In the genomic region with DNA sequence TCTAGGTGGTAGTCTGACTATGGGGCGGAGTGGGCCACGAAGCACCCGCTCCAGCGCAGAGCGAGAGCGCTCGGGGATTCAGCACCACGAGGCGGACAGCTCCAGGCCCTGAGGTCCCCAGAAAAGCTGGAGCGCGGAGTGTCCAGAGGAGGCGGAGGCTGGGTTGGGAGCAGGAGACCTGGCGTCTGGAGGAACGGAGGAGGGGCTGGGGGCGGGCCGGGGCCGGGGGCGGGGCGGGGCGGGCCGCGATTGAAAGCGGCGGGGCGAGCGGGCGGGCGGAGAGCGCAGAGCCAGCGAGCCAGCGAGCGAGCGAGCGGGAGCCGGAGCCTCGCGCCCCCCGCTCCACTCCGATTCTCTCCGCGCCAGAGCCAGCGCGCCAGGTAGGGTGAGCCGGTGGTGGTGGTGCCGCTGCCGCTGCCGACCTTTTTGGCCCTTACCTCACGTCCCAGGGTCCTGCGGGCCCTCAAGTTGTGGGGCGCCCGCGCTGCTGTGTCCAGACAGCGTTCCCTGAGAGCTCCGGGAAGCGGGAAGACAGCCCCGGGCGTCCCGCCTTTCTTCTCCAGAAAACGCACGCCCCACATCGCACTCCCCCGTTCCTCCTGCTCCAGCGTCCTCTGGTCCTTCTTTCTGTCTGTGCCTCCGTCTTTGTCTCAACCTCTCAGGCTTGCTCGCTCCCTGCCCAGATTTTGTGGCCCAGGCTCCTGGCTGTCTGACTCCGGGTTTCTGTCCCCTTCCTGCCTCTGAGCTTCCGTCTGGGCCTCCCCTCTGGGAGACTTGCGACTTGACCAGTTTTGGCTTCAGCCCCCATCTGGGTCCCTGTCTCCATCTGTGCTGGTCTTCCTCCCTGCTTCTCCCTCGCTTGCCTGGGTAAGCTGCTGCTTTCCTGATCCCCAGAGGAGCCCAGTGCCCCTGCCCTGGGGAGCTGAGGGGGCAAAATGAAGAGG, we compare ENCODE assay signal across 1 cellular context.
TF ChIP-seq lines count a peak whose summit lies in the region.

TSS of gene GRM2 (plus strand) at position 281 of the 944 bp plus-strand sequence. CDS start 1,916 bp downstream, outside the sequence.

TF ChIP-seq in HepG2, 621 proteins besides CTCF, POLR2A, EP300 and RAD21 (continued from another document and continues in another):
- TF ChIP-seq, protein P1, sequence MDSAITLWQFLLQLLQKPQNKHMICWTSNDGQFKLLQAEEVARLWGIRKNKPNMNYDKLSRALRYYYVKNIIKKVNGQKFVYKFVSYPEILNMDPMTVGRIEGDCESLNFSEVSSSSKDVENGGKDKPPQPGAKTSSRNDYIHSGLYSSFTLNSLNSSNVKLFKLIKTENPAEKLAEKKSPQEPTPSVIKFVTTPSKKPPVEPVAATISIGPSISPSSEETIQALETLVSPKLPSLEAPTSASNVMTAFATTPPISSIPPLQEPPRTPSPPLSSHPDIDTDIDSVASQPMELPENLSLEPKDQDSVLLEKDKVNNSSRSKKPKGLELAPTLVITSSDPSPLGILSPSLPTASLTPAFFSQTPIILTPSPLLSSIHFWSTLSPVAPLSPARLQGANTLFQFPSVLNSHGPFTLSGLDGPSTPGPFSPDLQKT (CRISPR knock-in tag; IDR thresholded peaks at IDR 0.05; ENCODE audit: borderline replicate concordance) = no peak
- TF ChIP-seq NR1H2 (CRISPR knock-in tag; IDR thresholded peaks at IDR 0.05; ENCODE audit: borderline replicate concordance, low read depth) (0 out of 2 replicates have a peak, but pooled peaks have one; percentile 45), ZNF205 (CRISPR knock-in tag; IDR thresholded peaks at IDR 0.05) (peak; percentile 82; the same call in 1 of the 2 replicates), MIER2 (CRISPR knock-in tag; IDR thresholded peaks at IDR 0.05) (peak; percentile 98), CREB1 (IDR thresholded peaks at IDR 0.05) (no peak), CREB1 (CRISPR knock-in tag; IDR thresholded peaks at IDR 0.05) (no peak), ZBTB49 (CRISPR knock-in tag; IDR thresholded peaks at IDR 0.05; ENCODE audit: borderline replicate concordance) (peak; percentile 97), JDP2 (CRISPR knock-in tag; IDR thresholded peaks at IDR 0.05; ENCODE audit: borderline replicate concordance) (peak; percentile 40; the same call in 1 of the 2 replicates), ZNF12 (CRISPR knock-in tag; IDR thresholded peaks at IDR 0.05) (peak; percentile 74; the same call in 1 of the 2 replicates), ZNF749 (CRISPR knock-in tag; IDR thresholded peaks at IDR 0.05; ENCODE audit: borderline replicate concordance) (0 out of 2 replicates have a peak, but pooled peaks have one; percentile 50), NR2C2 (CRISPR knock-in tag; IDR thresholded peaks at IDR 0.05; ENCODE audit: borderline replicate concordance) (no peak), ATF5 (CRISPR knock-in tag; IDR thresholded peaks at IDR 0.05; ENCODE audit: low read depth) (0 out of 2 replicates have a peak, but pooled peaks have one; percentile 60), ATM (IDR thresholded peaks at IDR 0.05; ENCODE audit: borderline replicate concordance) (no peak), KMT2A (CRISPR knock-in tag; IDR thresholded peaks at IDR 0.05) (0 out of 2 replicates have a peak, but pooled peaks have one; percentile 38), KAT8 (CRISPR knock-in tag; IDR thresholded peaks at IDR 0.05) (0 out of 2 replicates have a peak, but pooled peaks have one; percentile 40), RXRB (CRISPR knock-in tag; IDR thresholded peaks at IDR 0.05; ENCODE audit: borderline replicate concordance) (peak; percentile 68), THAP11 (CRISPR knock-in tag; IDR thresholded peaks at IDR 0.05) (peak; percentile 71), LBX2 (CRISPR knock-in tag; IDR thresholded peaks at IDR 0.05; ENCODE audit: borderline replicate concordance) (peak; percentile 76; the same call in 1 of the 2 replicates), ZNF577 (CRISPR knock-in tag; IDR thresholded peaks at IDR 0.05; ENCODE audit: borderline replicate concordance, low read depth) (no peak), RXRA (CRISPR knock-in tag; IDR thresholded peaks at IDR 0.05) (0 out of 2 replicates have a peak, but pooled peaks have one; percentile 27), ZSCAN21 (CRISPR knock-in tag; IDR thresholded peaks at IDR 0.05; ENCODE audit: borderline replicate concordance) (peak; percentile 70; the same call in 1 of the 2 replicates)
- TF ChIP-seq, protein P2, sequence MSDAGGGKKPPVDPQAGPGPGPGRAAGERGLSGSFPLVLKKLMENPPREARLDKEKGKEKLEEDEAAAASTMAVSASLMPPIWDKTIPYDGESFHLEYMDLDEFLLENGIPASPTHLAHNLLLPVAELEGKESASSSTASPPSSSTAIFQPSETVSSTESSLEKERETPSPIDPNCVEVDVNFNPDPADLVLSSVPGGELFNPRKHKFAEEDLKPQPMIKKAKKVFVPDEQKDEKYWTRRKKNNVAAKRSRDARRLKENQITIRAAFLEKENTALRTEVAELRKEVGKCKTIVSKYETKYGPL (CRISPR knock-in tag; IDR thresholded peaks at IDR 0.05) = no peak
- TF ChIP-seq, protein P3, sequence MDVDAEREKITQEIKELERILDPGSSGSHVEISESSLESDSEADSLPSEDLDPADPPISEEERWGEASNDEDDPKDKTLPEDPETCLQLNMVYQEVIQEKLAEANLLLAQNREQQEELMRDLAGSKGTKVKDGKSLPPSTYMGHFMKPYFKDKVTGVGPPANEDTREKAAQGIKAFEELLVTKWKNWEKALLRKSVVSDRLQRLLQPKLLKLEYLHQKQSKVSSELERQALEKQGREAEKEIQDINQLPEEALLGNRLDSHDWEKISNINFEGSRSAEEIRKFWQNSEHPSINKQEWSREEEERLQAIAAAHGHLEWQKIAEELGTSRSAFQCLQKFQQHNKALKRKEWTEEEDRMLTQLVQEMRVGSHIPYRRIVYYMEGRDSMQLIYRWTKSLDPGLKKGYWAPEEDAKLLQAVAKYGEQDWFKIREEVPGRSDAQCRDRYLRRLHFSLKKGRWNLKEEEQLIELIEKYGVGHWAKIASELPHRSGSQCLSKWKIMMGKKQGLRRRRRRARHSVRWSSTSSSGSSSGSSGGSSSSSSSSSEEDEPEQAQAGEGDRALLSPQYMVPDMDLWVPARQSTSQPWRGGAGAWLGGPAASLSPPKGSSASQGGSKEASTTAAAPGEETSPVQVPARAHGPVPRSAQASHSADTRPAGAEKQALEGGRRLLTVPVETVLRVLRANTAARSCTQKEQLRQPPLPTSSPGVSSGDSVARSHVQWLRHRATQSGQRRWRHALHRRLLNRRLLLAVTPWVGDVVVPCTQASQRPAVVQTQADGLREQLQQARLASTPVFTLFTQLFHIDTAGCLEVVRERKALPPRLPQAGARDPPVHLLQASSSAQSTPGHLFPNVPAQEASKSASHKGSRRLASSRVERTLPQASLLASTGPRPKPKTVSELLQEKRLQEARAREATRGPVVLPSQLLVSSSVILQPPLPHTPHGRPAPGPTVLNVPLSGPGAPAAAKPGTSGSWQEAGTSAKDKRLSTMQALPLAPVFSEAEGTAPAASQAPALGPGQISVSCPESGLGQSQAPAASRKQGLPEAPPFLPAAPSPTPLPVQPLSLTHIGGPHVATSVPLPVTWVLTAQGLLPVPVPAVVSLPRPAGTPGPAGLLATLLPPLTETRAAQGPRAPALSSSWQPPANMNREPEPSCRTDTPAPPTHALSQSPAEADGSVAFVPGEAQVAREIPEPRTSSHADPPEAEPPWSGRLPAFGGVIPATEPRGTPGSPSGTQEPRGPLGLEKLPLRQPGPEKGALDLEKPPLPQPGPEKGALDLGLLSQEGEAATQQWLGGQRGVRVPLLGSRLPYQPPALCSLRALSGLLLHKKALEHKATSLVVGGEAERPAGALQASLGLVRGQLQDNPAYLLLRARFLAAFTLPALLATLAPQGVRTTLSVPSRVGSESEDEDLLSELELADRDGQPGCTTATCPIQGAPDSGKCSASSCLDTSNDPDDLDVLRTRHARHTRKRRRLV (CRISPR knock-in tag; IDR thresholded peaks at IDR 0.05) = peak; percentile 56; the same call in 1 of the 2 replicates
- TF ChIP-seq, protein P4, sequence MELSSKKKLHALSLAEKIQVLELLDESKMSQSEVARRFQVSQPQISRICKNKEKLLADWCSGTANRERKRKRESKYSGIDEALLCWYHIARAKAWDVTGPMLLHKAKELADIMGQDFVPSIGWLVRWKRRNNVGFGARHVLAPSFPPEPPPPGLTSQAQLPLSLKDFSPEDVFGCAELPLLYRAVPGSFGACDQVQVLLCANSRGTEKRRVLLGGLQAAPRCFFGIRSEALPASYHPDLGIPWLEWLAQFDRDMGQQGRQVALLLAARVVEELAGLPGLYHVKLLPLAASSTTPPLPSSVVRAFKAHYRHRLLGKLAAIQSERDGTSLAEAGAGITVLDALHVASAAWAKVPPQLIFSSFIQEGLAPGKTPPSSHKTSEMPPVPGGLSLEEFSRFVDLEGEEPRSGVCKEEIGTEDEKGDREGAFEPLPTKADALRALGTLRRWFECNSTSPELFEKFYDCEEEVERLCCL (CRISPR knock-in tag; IDR thresholded peaks at IDR 0.05; ENCODE audit: borderline replicate concordance) = no peak
- TF ChIP-seq, protein P5, sequence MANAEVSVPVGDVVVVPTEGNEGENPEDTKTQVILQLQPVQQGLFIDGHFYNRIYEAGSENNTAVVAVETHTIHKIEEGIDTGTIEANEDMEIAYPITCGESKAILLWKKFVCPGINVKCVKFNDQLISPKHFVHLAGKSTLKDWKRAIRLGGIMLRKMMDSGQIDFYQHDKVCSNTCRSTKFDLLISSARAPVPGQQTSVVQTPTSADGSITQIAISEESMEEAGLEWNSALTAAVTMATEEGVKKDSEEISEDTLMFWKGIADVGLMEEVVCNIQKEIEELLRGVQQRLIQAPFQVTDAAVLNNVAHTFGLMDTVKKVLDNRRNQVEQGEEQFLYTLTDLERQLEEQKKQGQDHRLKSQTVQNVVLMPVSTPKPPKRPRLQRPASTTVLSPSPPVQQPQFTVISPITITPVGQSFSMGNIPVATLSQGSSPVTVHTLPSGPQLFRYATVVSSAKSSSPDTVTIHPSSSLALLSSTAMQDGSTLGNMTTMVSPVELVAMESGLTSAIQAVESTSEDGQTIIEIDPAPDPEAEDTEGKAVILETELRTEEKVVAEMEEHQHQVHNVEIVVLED (CRISPR knock-in tag; IDR thresholded peaks at IDR 0.05; ENCODE audit: borderline replicate concordance) = no peak
- TF ChIP-seq, protein P6, sequence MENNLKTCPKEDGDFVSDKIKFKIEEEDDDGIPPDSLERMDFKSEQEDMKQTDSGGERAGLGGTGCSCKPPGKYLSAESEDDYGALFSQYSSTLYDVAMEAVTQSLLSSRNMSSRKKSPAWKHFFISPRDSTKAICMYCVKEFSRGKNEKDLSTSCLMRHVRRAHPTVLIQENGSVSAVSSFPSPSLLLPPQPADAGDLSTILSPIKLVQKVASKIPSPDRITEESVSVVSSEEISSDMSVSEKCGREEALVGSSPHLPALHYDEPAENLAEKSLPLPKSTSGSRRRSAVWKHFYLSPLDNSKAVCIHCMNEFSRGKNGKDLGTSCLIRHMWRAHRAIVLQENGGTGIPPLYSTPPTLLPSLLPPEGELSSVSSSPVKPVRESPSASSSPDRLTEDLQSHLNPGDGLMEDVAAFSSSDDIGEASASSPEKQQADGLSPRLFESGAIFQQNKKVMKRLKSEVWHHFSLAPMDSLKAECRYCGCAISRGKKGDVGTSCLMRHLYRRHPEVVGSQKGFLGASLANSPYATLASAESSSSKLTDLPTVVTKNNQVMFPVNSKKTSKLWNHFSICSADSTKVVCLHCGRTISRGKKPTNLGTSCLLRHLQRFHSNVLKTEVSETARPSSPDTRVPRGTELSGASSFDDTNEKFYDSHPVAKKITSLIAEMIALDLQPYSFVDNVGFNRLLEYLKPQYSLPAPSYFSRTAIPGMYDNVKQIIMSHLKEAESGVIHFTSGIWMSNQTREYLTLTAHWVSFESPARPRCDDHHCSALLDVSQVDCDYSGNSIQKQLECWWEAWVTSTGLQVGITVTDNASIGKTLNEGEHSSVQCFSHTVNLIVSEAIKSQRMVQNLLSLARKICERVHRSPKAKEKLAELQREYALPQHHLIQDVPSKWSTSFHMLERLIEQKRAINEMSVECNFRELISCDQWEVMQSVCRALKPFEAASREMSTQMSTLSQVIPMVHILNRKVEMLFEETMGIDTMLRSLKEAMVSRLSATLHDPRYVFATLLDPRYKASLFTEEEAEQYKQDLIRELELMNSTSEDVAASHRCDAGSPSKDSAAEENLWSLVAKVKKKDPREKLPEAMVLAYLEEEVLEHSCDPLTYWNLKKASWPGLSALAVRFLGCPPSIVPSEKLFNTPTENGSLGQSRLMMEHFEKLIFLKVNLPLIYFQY (CRISPR knock-in tag; IDR thresholded peaks at IDR 0.05; ENCODE audit: borderline replicate concordance) = 0 out of 2 replicates have a peak, but pooled peaks have one; percentile 59
- TF ChIP-seq, protein P7, sequence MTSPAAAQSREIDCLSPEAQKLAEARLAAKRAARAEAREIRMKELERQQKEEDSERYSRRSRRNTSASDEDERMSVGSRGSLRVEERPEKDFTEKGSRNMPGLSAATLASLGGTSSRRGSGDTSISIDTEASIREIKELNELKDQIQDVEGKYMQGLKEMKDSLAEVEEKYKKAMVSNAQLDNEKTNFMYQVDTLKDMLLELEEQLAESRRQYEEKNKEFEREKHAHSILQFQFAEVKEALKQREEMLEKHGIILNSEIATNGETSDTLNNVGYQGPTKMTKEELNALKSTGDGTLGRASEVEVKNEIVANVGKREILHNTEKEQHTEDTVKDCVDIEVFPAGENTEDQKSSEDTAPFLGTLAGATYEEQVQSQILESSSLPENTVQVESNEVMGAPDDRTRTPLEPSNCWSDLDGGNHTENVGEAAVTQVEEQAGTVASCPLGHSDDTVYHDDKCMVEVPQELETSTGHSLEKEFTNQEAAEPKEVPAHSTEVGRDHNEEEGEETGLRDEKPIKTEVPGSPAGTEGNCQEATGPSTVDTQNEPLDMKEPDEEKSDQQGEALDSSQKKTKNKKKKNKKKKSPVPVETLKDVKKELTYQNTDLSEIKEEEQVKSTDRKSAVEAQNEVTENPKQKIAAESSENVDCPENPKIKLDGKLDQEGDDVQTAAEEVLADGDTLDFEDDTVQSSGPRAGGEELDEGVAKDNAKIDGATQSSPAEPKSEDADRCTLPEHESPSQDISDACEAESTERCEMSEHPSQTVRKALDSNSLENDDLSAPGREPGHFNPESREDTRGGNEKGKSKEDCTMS (CRISPR knock-in tag; conservative IDR thresholded peaks at IDR 0.05) = peak; percentile 94
